40 cellular contexts compared by ENCODE assay signal in genomic region chr20:5413394-5413793, GRCh38.
"Had no signal": no experiment of that assay in that cellular context is flagged by ENCODE, and none has a peak within 500 bp of the region (broad histone marks: within the 10 kb centered on the region; RNA-seq: fewer than 3 reads in every experiment).

No MANE protein-coding gene starts in this region.

- H3K9me3 ChIP-seq: adrenal gland, ascending aorta, body of pancreas, breast epithelium had no signal

- H3K36me3 ChIP-seq: adrenal gland, ascending aorta, brain microvascular endothelial cell, breast epithelium, cardiac muscle cell had no signal

- H3K27ac Mint-ChIP-seq: activated naive CD4-positive, alpha-beta T cell treated with anti-CD3 and anti-CD28 coated beads for 36 hours; activated naive CD4-positive, alpha-beta T cell treated with anti-CD3 and anti-CD28 coated beads, Interleukin-2, amount 10 ng/mL, durations not matched to agents 7 days and 5 days; activated naive CD4-positive, alpha-beta T cell treated with anti-CD3 and anti-CD28 coated beads, Interleukin-2, amount 50 U/mL, for 24 hours; activated naive CD4-positive, alpha-beta T cell treated with anti-CD3 and anti-CD28 coated beads, Interleukin-2, amount 50 U/mL, for 72 hours; activated naive CD8-positive, alpha-beta T cell; activated naive CD8-positive, alpha-beta T cell treated with anti-CD3 and anti-CD28 coated beads for 36 hours; activated naive CD8-positive, alpha-beta T cell treated with anti-CD3 and anti-CD28 coated beads, Interleukin-2, amount 10 ng/mL, durations not matched to agents 7 days and 5 days; activated naive CD8-positive, alpha-beta T cell treated with anti-CD3 and anti-CD28 coated beads, Interleukin-2, amount 50 U/mL, for 24 hours; activated T-cell treated with anti-CD3 and anti-CD28 coated beads, Interleukin-2, amount 50 U/mL, for 24 hours; activated T-cell treated with anti-CD3 and anti-CD28 coated beads, Interleukin-2, amount 50 U/mL, for 72 hours; activated T-helper 1 cell treated with anti-CD3 and anti-CD28 coated beads, Interleukin-12 subunit alpha, Interleukin-12 subunit beta, Interleukin-2, Interleukin-4 antibody, amounts not matched to agents 30 ng/mL and 10 ng/mL and 1 ng/mL, durations not matched to agents 14 hours and 24 hours and 36 hours; activated T-helper 17 cell treated with anti-CD3 and anti-CD28 coated beads, Interleukin-2, amount 50 U/mL, for 72 hours; activated T-helper 2 cell treated with anti-CD3 and anti-CD28 coated beads, Interferon-gamma antibody, Interleukin-2, Interleukin-4, amounts not matched to agents 10 μg/mL and 5 μg/mL and 100 μg/mL, durations not matched to agents 14 hours and 24 hours and 36 hours; brain had no signal

- H3K9me3 Mint-ChIP-seq: activated naive CD4-positive, alpha-beta T cell treated with anti-CD3 and anti-CD28 coated beads, Interleukin-2, amount 10 ng/mL, durations not matched to agents 7 days and 5 days; activated naive CD4-positive, alpha-beta T cell treated with anti-CD3 and anti-CD28 coated beads, Interleukin-2, amount 50 U/mL, for 24 hours; activated naive CD4-positive, alpha-beta T cell treated with anti-CD3 and anti-CD28 coated beads, Interleukin-2, amount 50 U/mL, for 72 hours; activated naive CD8-positive, alpha-beta T cell treated with anti-CD3 and anti-CD28 coated beads for 36 hours; activated T-cell treated with anti-CD3 and anti-CD28 coated beads, Interleukin-2, amount 50 U/mL, for 24 hours; activated T-cell treated with anti-CD3 and anti-CD28 coated beads, Interleukin-2, amount 50 U/mL, for 4 hours; activated T-cell treated with anti-CD3 and anti-CD28 coated beads, Interleukin-2, amount 50 U/mL, for 72 hours; activated T-helper 1 cell treated with anti-CD3 and anti-CD28 coated beads, Interleukin-12 subunit alpha, Interleukin-12 subunit beta, Interleukin-2, Interleukin-4 antibody, amounts not matched to agents 30 ng/mL and 10 ng/mL and 1 ng/mL, durations not matched to agents 14 hours and 24 hours and 36 hours; activated T-helper 17 cell treated with anti-CD3 and anti-CD28 coated beads, Interleukin-2, amount 50 U/mL, for 72 hours; activated T-helper 2 cell treated with anti-CD3 and anti-CD28 coated beads, Interferon-gamma antibody, Interleukin-2, Interleukin-4, amounts not matched to agents 10 μg/mL and 5 μg/mL and 100 μg/mL, durations not matched to agents 14 hours and 24 hours and 36 hours; central memory CD8-positive, alpha-beta T cell had no signal

- H3K4me3 ChIP-seq: adrenal gland, ascending aorta, body of pancreas, breast epithelium, cardiac muscle cell had no signal

- FAIRE-seq: astrocyte, bronchial epithelial cell had no signal

- H3K27ac ChIP-seq: adrenal gland, ascending aorta, body of pancreas, brain microvascular endothelial cell, breast epithelium, cardiac muscle cell had no signal

- H3K4me1 ChIP-seq: adrenal gland, ascending aorta, body of pancreas, breast epithelium had no signal

- H3K36me3 Mint-ChIP-seq: activated naive CD4-positive, alpha-beta T cell treated with anti-CD3 and anti-CD28 coated beads, Interleukin-2, amount 10 ng/mL, durations not matched to agents 7 days and 5 days; activated naive CD4-positive, alpha-beta T cell treated with anti-CD3 and anti-CD28 coated beads, Interleukin-2, amount 50 U/mL, for 24 hours; activated naive CD4-positive, alpha-beta T cell treated with anti-CD3 and anti-CD28 coated beads, Interleukin-2, amount 50 U/mL, for 72 hours; activated naive CD8-positive, alpha-beta T cell; activated naive CD8-positive, alpha-beta T cell treated with anti-CD3 and anti-CD28 coated beads for 36 hours; activated naive CD8-positive, alpha-beta T cell treated with anti-CD3 and anti-CD28 coated beads, Interleukin-2, amount 10 ng/mL, durations not matched to agents 7 days and 5 days; brain had no signal

- H3K4me1 Mint-ChIP-seq: activated naive CD4-positive, alpha-beta T cell treated with anti-CD3 and anti-CD28 coated beads, Interleukin-2, amount 10 ng/mL, durations not matched to agents 7 days and 5 days; activated naive CD4-positive, alpha-beta T cell treated with anti-CD3 and anti-CD28 coated beads, Interleukin-2, amount 50 U/mL, for 24 hours; activated naive CD8-positive, alpha-beta T cell treated with anti-CD3 and anti-CD28 coated beads for 36 hours; activated naive CD8-positive, alpha-beta T cell treated with anti-CD3 and anti-CD28 coated beads, Interleukin-2, amount 10 ng/mL, durations not matched to agents 7 days and 5 days; activated naive CD8-positive, alpha-beta T cell treated with anti-CD3 and anti-CD28 coated beads, Interleukin-2, amount 50 U/mL, for 24 hours; activated T-helper 17 cell treated with anti-CD3 and anti-CD28 coated beads, Interleukin-2, amount 50 U/mL, for 72 hours; brain; central memory CD8-positive, alpha-beta T cell had no signal

- H3K4me3 Mint-ChIP-seq: activated naive CD4-positive, alpha-beta T cell treated with anti-CD3 and anti-CD28 coated beads for 36 hours; activated naive CD4-positive, alpha-beta T cell treated with anti-CD3 and anti-CD28 coated beads, Interleukin-2, amount 10 ng/mL, durations not matched to agents 7 days and 5 days; activated naive CD4-positive, alpha-beta T cell treated with anti-CD3 and anti-CD28 coated beads, Interleukin-2, amount 50 U/mL, for 24 hours; activated naive CD8-positive, alpha-beta T cell; activated naive CD8-positive, alpha-beta T cell treated with anti-CD3 and anti-CD28 coated beads for 36 hours; activated naive CD8-positive, alpha-beta T cell treated with anti-CD3 and anti-CD28 coated beads, Interleukin-2, amount 10 ng/mL, durations not matched to agents 7 days and 5 days; activated naive CD8-positive, alpha-beta T cell treated with anti-CD3 and anti-CD28 coated beads, Interleukin-2, amount 50 U/mL, for 24 hours; activated T-cell treated with anti-CD3 and anti-CD28 coated beads, Interleukin-2, amount 50 U/mL, for 24 hours; activated T-cell treated with anti-CD3 and anti-CD28 coated beads, Interleukin-2, amount 50 U/mL, for 4 hours; activated T-cell treated with anti-CD3 and anti-CD28 coated beads, Interleukin-2, amount 50 U/mL, for 72 hours; activated T-helper 1 cell treated with anti-CD3 and anti-CD28 coated beads, Interleukin-12 subunit alpha, Interleukin-12 subunit beta, Interleukin-2, Interleukin-4 antibody, amounts not matched to agents 30 ng/mL and 10 ng/mL and 1 ng/mL, durations not matched to agents 14 hours and 24 hours and 36 hours; activated T-helper 17 cell treated with anti-CD3 and anti-CD28 coated beads, Interleukin-2, amount 50 U/mL, for 72 hours; brain; central memory CD8-positive, alpha-beta T cell had no signal

- ATAC-seq: activated naive CD4-positive, alpha-beta T cell treated with anti-CD3 and anti-CD28 coated beads, Interleukin-2, amount 50 U/mL, for 72 hours; activated naive CD8-positive, alpha-beta T cell treated with anti-CD3 and anti-CD28 coated beads, Interleukin-2, amount 50 U/mL, for 24 hours; activated T-cell treated with anti-CD3 and anti-CD28 coated beads, Interleukin-2, amount 50 U/mL, for 4 hours; activated T-cell treated with anti-CD3 and anti-CD28 coated beads, Interleukin-2, amount 50 U/mL, for 72 hours; activated T-helper 17 cell treated with anti-CD3 and anti-CD28 coated beads, Interleukin-2, amount 50 U/mL, for 72 hours; body of pancreas had no signal

- DNase-seq: activated effector memory CD4-positive, alpha-beta T cell treated with anti-CD3 and anti-CD28 coated beads, Interleukin-2, amount 50 U/mL, for 16 hours; activated effector memory CD4-positive, alpha-beta T cell treated with Interleukin-2 at 50 U/mL for 16 hours; activated gamma-delta T cell; activated gamma-delta T cell treated with Interleukin-2 at 50 U/mL for 16 hours; activated naive CD4-positive, alpha-beta T cell; activated naive CD4-positive, alpha-beta T cell treated with anti-CD3 and anti-CD28 coated beads for 36 hours; activated naive CD4-positive, alpha-beta T cell treated with anti-CD3 and anti-CD28 coated beads, Interleukin-2, amount 10 ng/mL, durations not matched to agents 7 days and 5 days; activated naive CD4-positive, alpha-beta T cell treated with anti-CD3 and anti-CD28 coated beads, Interleukin-2, amount 50 U/mL, for 16 hours; activated naive CD4-positive, alpha-beta T cell treated with Interleukin-2 at 50 U/mL for 16 hours; activated naive CD8-positive, alpha-beta T cell treated with anti-CD3 and anti-CD28 coated beads for 36 hours; activated naive CD8-positive, alpha-beta T cell treated with anti-CD3 and anti-CD28 coated beads, Interleukin-2, amount 10 ng/mL, durations not matched to agents 7 days and 5 days; activated naive CD8-positive, alpha-beta T cell treated with anti-CD3 and anti-CD28 coated beads, Interleukin-2, amount 50 U/mL, for 24 hours; activated T-cell treated with anti-CD3 and anti-CD28 coated beads, Interleukin-2, amount 50 U/mL, for 1 hour; activated T-cell treated with anti-CD3 and anti-CD28 coated beads, Interleukin-2, amount 50 U/mL, for 24 hours; activated T-cell treated with anti-CD3 and anti-CD28 coated beads, Interleukin-2, amount 50 U/mL, for 4 hours; activated T-cell treated with anti-CD3 and anti-CD28 coated beads, Interleukin-2, amount 50 U/mL, for 48 hours; activated T-cell treated with anti-CD3 and anti-CD28 coated beads, Interleukin-2, amount 50 U/mL, for 72 hours; adrenal gland; amniotic stem cell; amygdala; anterior cingulate cortex; aorta; body of pancreas; brain microvascular endothelial cell; caudate nucleus; central memory CD4-positive, alpha-beta T cell; cerebellar nuclear complex had no signal

- H3K27me3 Mint-ChIP-seq: activated naive CD8-positive, alpha-beta T cell; activated naive CD8-positive, alpha-beta T cell treated with anti-CD3 and anti-CD28 coated beads, Interleukin-2, amount 10 ng/mL, durations not matched to agents 7 days and 5 days had no signal

- H3K27me3 ChIP-seq: adrenal gland, ascending aorta, body of pancreas, brain microvascular endothelial cell, breast epithelium, cardiac muscle cell had no signal
